12 cellular contexts compared by ENCODE assay signal in genomic region chr20:37986063-37986858, GRCh38. TPM values are rescaled to one million over a fixed set of nuclear protein-coding genes. Genes with fewer than 3 reads are reported as not detected.
DNase-seq lines count a peak whose midpoint lies in the region; ATAC-seq and TF ChIP-seq lines count a peak whose summit lies in the region.
"Had no signal": no experiment of that assay in that cellular context is flagged by ENCODE, and none has a peak within 500 bp of the region (broad histone marks: within the 10 kb centered on the region; RNA-seq: fewer than 3 reads in every experiment).

No MANE protein-coding gene starts in this region.

- no peaks in the 10 kb centered on the region for H3K27me3 ChIP-seq in A673 (replicated peaks; ENCODE audit: insufficient read depth, low read depth, low read length, poor library complexity)
- H3K27me3 ChIP-seq in layer of hippocampus (ENCODE audit: control insufficient read depth, insufficient read depth, low read length) = no peaks in the 10 kb centered on the region
- H3K27me3 ChIP-seq in PC-9 (ENCODE audit: insufficient read depth, low read depth) = no peaks in the 10 kb centered on the region
- H3K27me3 ChIP-seq in SJCRH30 = no peaks in the 10 kb centered on the region
- H3K27me3 ChIP-seq: tibial nerve had no signal

- no peaks in the 10 kb centered on the region; the same call in 1 of the 2 replicates for H4K20me1 ChIP-seq in PC-9 (ENCODE audit: insufficient read depth)

- H3K36me3 ChIP-seq in A673 (ENCODE audit: insufficient read depth, low read length, poor library complexity, severe bottlenecking) (peaks cover 14% of the 10 kb centered on the region), PC-9 (ENCODE audit: low read depth) (no peaks in the 10 kb centered on the region), SJCRH30 (peaks cover 18% of the 10 kb centered on the region)

- no peak overlapping the region for H3K4me3 ChIP-seq in A673 (ENCODE audit: low read depth, low read length, poor library complexity, severe bottlenecking)
- H3K4me3 ChIP-seq in PC-9 = no peak overlapping the region
- H3K4me3 ChIP-seq in SJCRH30 = no peak overlapping the region
- H3K4me3 ChIP-seq: tibial nerve had no signal

- H3F3A ChIP-seq in PC-9 (ENCODE audit: insufficient read depth, low read depth) = no peaks in the 10 kb centered on the region

- H3K4me1 ChIP-seq in A673 (ENCODE audit: insufficient read depth, low read length, poor library complexity, severe bottlenecking) (peaks cover 24% of the 10 kb centered on the region), PC-9 (replicated peaks; ENCODE audit: insufficient read depth) (peaks cover 15% of the 10 kb centered on the region), SJCRH30 (peaks cover 41% of the 10 kb centered on the region)

- no peaks in the 10 kb centered on the region for H3K79me2 ChIP-seq in PC-9 (ENCODE audit: low read depth)

- intact Hi-C loops in A673 (cut with micrococcal nuclease; ENCODE audit: unreplicated experiment) (no loop called here), PC-9 (cut with micrococcal nuclease; ENCODE audit: unreplicated experiment) (no loop called here)

- no peaks in the 10 kb centered on the region for H3K27me3 Mint-ChIP-seq in HFFc6 (ENCODE audit: insufficient read depth)

- H3K27ac ChIP-seq in A673 (ENCODE audit: low read depth, low read length, poor library complexity, severe bottlenecking) = peak overlapping the region; percentile 6
- peak overlapping the region; percentile 82 for H3K27ac ChIP-seq in caudate nucleus (ENCODE audit: low read depth, low read length)
- H3K27ac ChIP-seq in layer of hippocampus (ENCODE audit: low read depth, low read length) = peak overlapping the region; percentile 2
- H3K27ac ChIP-seq in PC-9 = no peak overlapping the region
- no peak overlapping the region; the same call in 1 of the 2 replicates for H3K27ac ChIP-seq in SJCRH30

- no peak for ATAC-seq in GM18505 (IDR thresholded peaks at IDR 0.05; ENCODE audit: unreplicated experiment)

- H2AFZ ChIP-seq in PC-9 = no peak overlapping the region

- no peak for TF ChIP-seq CTCF in A673 (conservative IDR thresholded peaks at IDR 0.05; ENCODE audit: low read depth, low read length)
- TF ChIP-seq CTCF in PC-9 (conservative IDR thresholded peaks at IDR 0.05) = no peak
- TF ChIP-seq CTCF in HFFc6 (IDR thresholded peaks at IDR 0.05) = no peak

- no peaks in the 10 kb centered on the region for H3K9me3 ChIP-seq in A673 (ENCODE audit: low read depth, low read length, poor library complexity, severe bottlenecking)
- no peaks in the 10 kb centered on the region for H3K9me3 ChIP-seq in PC-9 (ENCODE audit: insufficient read depth, low read depth)
- no peaks in the 10 kb centered on the region for H3K9me3 ChIP-seq in SJCRH30 (replicated peaks)
- H3K9me3 ChIP-seq: tibial nerve had no signal

- H3K4me3 Mint-ChIP-seq in HFFc6 = no peak overlapping the region

- no peak for DNase-seq in A673 (ENCODE audit: low spot score)
- DNase-seq in caudate nucleus (lab: John Stamatoyannopoulos, UW) = peak in 23 of 61 donors; percentile 8 to 84 (median 35)
- DNase-seq in putamen (ENCODE audit: low spot score) = peak; percentile 76
- no peak for DNase-seq in PC-9
- no peak for DNase-seq in HFFc6
- DNase-seq in SJCRH30 = no peak
- DNase-seq: activated CD4-positive, alpha-beta T cell treated with anti-CD3 and anti-CD28 coated beads for 1 hour; COR-L47; retina had no signal

- peaks cover 19% of the 10 kb centered on the region for H3K36me3 Mint-ChIP-seq in HFFc6 (ENCODE audit: low read depth)

- no peak overlapping the region for H3K27ac Mint-ChIP-seq in HFFc6

- H3K9me3 Mint-ChIP-seq in HFFc6 = no peaks in the 10 kb centered on the region

- BruUV-seq in A673 (replicated peaks; lab: Mats Ljungman, UMichigan) = no TSS peak
- no TSS peak for BruUV-seq in PC-9 (replicated peaks; lab: Mats Ljungman, UMichigan)

- CTCF ChIA-PET in A673 (lab: Charles Lee) = no interaction called here
- CTCF ChIA-PET in PC-9 (lab: Charles Lee) = interaction anchor here (0.6 kb wide), 1 partner anchor 243 kb away, joined by 3 read pairs; no protein-coding TSS in a partner anchor

- no peak overlapping the region for H3K4me2 ChIP-seq in PC-9

- TF ChIP-seq POLR2A in GM18505 (IDR thresholded peaks at IDR 0.05; ENCODE audit: borderline replicate concordance, extremely low read depth, insufficient read depth, insufficient read length) = no peak

- POLR2A ChIA-PET in A673 (lab: Charles Lee; ENCODE audit: low non-redundant PET) = no interaction called here
- POLR2A ChIA-PET in PC-9 (lab: Charles Lee; ENCODE audit: unreplicated experiment) = no interaction called here

- H3K4me1 Mint-ChIP-seq in HFFc6 (ENCODE audit: low read depth) = peaks cover 16% of the 10 kb centered on the region

- H3K9me2 ChIP-seq in PC-9 (ENCODE audit: insufficient read depth) = no peaks in the 10 kb centered on the region

RNA-seq across cellular contexts. Expression of gene TTI1, which starts 47.0 kb away (rescaled TPM):
- total RNA-seq in A673 (2021) = 37.3 and 40.3 TPM in 2 replicates
- total RNA-seq in PC-9 (2021) = 29.1 and 34.2 TPM in 2 replicates
- total RNA-seq in HFFc6 (2021; fragmentation: NEBNext Ultra II Directional; extraction: Animal tissue kit (Norgen Biotek cat#: 25700)) = 10 to 100 TPM; 11.8 to 17.9 (median 14.1) TPM
- 57.5 and 66.0 TPM in 2 replicates for total RNA-seq in SJCRH30 (2014; rRNA removed; shearing (Covaris generic))

RNA-seq across cellular contexts. Expression of gene RPRD1B, which starts 47.3 kb away (rescaled TPM):
- 36.1 and 38.7 TPM in 2 replicates for total RNA-seq in A673 (2021)
- total RNA-seq in PC-9 (2021) = 55.1 and 60.1 TPM in 2 replicates
- 10 to 100 TPM; 15.9 to 20.2 (median 19.2) TPM for total RNA-seq in HFFc6 (2021; fragmentation: NEBNext Ultra II Directional; extraction: Animal tissue kit (Norgen Biotek cat#: 25700))
- total RNA-seq in SJCRH30 (2014; rRNA removed; shearing (Covaris generic)) = 55.7 and 56.6 TPM in 2 replicates

Comparison
In these comparisons a context has a peak if more than half of its experiments do, and no peak if none do; other contexts are left out.
1. H3K27ac ChIP-seq: peak in A673 (single experiment), caudate nucleus (single experiment) and layer of hippocampus (single experiment); none in PC-9 (single experiment) and SJCRH30 (single experiment).